1 cellular context compared by ENCODE assay signal in the genomic region with DNA sequence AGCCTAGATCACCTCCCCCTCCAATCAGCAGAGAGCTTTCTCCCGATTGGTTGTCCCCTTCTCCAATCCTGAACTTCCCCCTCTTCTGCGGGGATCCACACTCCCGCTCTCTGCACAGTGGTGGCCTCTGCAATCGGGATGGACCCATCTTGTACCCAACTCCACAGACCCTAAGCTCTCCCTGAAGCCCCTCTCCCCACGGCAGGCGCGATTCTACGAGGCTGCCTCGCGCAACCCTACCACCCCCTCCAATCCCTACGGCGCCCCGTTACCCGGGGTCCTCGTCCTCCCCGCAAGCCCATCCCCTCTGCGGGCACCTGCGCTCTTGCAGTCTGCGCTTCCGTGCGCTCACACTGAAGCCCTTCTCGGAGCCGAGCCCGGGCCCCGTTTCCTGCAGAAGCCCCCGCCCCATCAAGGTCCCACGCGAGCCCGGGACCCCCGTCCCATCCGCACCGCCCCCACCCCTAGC.
TF ChIP-seq lines count a peak whose summit lies in the region.

No MANE protein-coding gene starts in this region.

TF ChIP-seq in HepG2, 621 proteins besides CTCF, POLR2A, EP300 and RAD21 (continued from another document and continues in another):
- TF ChIP-seq, protein P1, sequence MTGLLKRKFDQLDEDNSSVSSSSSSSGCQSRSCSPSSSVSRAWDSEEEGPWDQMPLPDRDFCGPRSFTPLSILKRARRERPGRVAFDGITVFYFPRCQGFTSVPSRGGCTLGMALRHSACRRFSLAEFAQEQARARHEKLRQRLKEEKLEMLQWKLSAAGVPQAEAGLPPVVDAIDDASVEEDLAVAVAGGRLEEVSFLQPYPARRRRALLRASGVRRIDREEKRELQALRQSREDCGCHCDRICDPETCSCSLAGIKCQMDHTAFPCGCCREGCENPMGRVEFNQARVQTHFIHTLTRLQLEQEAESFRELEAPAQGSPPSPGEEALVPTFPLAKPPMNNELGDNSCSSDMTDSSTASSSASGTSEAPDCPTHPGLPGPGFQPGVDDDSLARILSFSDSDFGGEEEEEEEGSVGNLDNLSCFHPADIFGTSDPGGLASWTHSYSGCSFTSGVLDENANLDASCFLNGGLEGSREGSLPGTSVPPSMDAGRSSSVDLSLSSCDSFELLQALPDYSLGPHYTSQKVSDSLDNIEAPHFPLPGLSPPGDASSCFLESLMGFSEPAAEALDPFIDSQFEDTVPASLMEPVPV (CRISPR knock-in tag; IDR thresholded peaks at IDR 0.05): peak; percentile 90
- TF ChIP-seq ZBTB42 (CRISPR knock-in tag; IDR thresholded peaks at IDR 0.05) (no peak), HNRNPUL1 (IDR thresholded peaks at IDR 0.05; ENCODE audit: low read depth, low read length) (no peak), ZNF136 (CRISPR knock-in tag; IDR thresholded peaks at IDR 0.05; ENCODE audit: low read depth) (no peak), ZBTB21 (CRISPR knock-in tag; IDR thresholded peaks at IDR 0.05) (no peak), DNMT1 (CRISPR knock-in tag; IDR thresholded peaks at IDR 0.05) (no peak), TARDBP (CRISPR knock-in tag; IDR thresholded peaks at IDR 0.05) (peak; percentile 50; the same call in 1 of the 2 replicates), RFX5 (IDR thresholded peaks at IDR 0.05; ENCODE audit: low read depth, low read length) (peak; percentile 13; the same call in 1 of the 2 replicates), ZNF777 (CRISPR knock-in tag; IDR thresholded peaks at IDR 0.05) (no peak), BRD4 (CRISPR knock-in tag; IDR thresholded peaks at IDR 0.05) (no peak), ZNF780A (CRISPR knock-in tag; IDR thresholded peaks at IDR 0.05) (no peak), ZNF317 (CRISPR knock-in tag; IDR thresholded peaks at IDR 0.05) (no peak), HNRNPLL (IDR thresholded peaks at IDR 0.05; ENCODE audit: low read depth, low read length, poor library complexity, severe bottlenecking) (peak; percentile 30), CENPT (CRISPR knock-in tag; IDR thresholded peaks at IDR 0.05; ENCODE audit: low read depth) (no peak), ZC3H4 (CRISPR knock-in tag; IDR thresholded peaks at IDR 0.05; ENCODE audit: borderline replicate concordance) (no peak), ZNF891 (CRISPR knock-in tag; IDR thresholded peaks at IDR 0.05) (0 out of 2 replicates have a peak, but pooled peaks have one; percentile 7), HOXA7 (CRISPR knock-in tag; IDR thresholded peaks at IDR 0.05) (no peak), SP2 (CRISPR knock-in tag; IDR thresholded peaks at IDR 0.05) (no peak), TCF7L2 (IDR thresholded peaks at IDR 0.05; ENCODE audit: low read depth, low read length) (no peak), ZKSCAN8 (CRISPR knock-in tag; IDR thresholded peaks at IDR 0.05; ENCODE audit: borderline replicate concordance) (no peak), ZNF33B (CRISPR knock-in tag; IDR thresholded peaks at IDR 0.05) (no peak), SALL1 (CRISPR knock-in tag; IDR thresholded peaks at IDR 0.05) (no peak; the same call in 1 of the 2 replicates), ZNF333 (CRISPR knock-in tag; IDR thresholded peaks at IDR 0.05; ENCODE audit: borderline replicate concordance) (no peak), JUN (CRISPR knock-in tag; IDR thresholded peaks at IDR 0.05) (no peak), ZNF451 (CRISPR knock-in tag; IDR thresholded peaks at IDR 0.05) (no peak), ZFP41 (CRISPR knock-in tag; IDR thresholded peaks at IDR 0.05; ENCODE audit: borderline replicate concordance) (no peak), HHEX (CRISPR knock-in tag; IDR thresholded peaks at IDR 0.05) (no peak), ZNF792 (CRISPR knock-in tag; IDR thresholded peaks at IDR 0.05) (no peak), NFKB2 (CRISPR knock-in tag; IDR thresholded peaks at IDR 0.05; ENCODE audit: borderline replicate concordance) (0 out of 2 replicates have a peak, but pooled peaks have one; percentile 28), ISL2 (CRISPR knock-in tag; IDR thresholded peaks at IDR 0.05) (no peak), ZNF703 (CRISPR knock-in tag; IDR thresholded peaks at IDR 0.05; ENCODE audit: borderline replicate concordance) (no peak), ELF1 (CRISPR knock-in tag; IDR thresholded peaks at IDR 0.05) (0 out of 2 replicates have a peak, but pooled peaks have one; percentile 26), ARHGAP35 (CRISPR knock-in tag; IDR thresholded peaks at IDR 0.05; ENCODE audit: borderline replicate concordance) (no peak), ZNF605 (CRISPR knock-in tag; IDR thresholded peaks at IDR 0.05) (no peak), RFX3 (CRISPR knock-in tag; IDR thresholded peaks at IDR 0.05) (no peak), MBNL3 (CRISPR knock-in tag; conservative IDR thresholded peaks at IDR 0.05) (no peak), KDM1A (CRISPR knock-in tag; IDR thresholded peaks at IDR 0.05) (no peak), IRF2 (CRISPR knock-in tag; IDR thresholded peaks at IDR 0.05) (no peak), TBP (CRISPR knock-in tag; IDR thresholded peaks at IDR 0.05) (no peak), ATF7 (IDR thresholded peaks at IDR 0.05) (no peak), ATF7 (CRISPR knock-in tag; IDR thresholded peaks at IDR 0.05) (no peak)
- TF ChIP-seq, protein P2, sequence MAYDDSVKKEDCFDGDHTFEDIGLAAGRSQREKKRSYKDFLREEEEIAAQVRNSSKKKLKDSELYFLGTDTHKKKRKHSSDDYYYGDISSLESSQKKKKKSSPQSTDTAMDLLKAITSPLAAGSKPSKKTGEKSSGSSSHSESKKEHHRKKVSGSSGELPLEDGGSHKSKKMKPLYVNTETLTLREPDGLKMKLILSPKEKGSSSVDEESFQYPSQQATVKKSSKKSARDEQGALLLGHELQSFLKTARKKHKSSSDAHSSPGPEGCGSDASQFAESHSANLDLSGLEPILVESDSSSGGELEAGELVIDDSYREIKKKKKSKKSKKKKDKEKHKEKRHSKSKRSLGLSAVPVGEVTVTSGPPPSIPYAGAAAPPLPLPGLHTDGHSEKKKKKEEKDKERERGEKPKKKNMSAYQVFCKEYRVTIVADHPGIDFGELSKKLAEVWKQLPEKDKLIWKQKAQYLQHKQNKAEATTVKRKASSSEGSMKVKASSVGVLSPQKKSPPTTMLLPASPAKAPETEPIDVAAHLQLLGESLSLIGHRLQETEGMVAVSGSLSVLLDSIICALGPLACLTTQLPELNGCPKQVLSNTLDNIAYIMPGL (CRISPR knock-in tag; IDR thresholded peaks at IDR 0.05; ENCODE audit: borderline replicate concordance in 1 of 2, low read depth in 1 of 2): peak in 1 of 2 experiments; percentile 53; a peak in 1 of 4 replicates
- TF ChIP-seq, protein P3, sequence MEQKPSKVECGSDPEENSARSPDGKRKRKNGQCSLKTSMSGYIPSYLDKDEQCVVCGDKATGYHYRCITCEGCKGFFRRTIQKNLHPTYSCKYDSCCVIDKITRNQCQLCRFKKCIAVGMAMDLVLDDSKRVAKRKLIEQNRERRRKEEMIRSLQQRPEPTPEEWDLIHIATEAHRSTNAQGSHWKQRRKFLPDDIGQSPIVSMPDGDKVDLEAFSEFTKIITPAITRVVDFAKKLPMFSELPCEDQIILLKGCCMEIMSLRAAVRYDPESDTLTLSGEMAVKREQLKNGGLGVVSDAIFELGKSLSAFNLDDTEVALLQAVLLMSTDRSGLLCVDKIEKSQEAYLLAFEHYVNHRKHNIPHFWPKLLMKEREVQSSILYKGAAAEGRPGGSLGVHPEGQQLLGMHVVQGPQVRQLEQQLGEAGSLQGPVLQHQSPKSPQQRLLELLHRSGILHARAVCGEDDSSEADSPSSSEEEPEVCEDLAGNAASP (CRISPR knock-in tag; IDR thresholded peaks at IDR 0.05; ENCODE audit: borderline replicate concordance): no peak
- TF ChIP-seq, protein P4, sequence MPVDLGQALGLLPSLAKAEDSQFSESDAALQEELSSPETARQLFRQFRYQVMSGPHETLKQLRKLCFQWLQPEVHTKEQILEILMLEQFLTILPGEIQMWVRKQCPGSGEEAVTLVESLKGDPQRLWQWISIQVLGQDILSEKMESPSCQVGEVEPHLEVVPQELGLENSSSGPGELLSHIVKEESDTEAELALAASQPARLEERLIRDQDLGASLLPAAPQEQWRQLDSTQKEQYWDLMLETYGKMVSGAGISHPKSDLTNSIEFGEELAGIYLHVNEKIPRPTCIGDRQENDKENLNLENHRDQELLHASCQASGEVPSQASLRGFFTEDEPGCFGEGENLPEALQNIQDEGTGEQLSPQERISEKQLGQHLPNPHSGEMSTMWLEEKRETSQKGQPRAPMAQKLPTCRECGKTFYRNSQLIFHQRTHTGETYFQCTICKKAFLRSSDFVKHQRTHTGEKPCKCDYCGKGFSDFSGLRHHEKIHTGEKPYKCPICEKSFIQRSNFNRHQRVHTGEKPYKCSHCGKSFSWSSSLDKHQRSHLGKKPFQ (CRISPR knock-in tag; IDR thresholded peaks at IDR 0.05; ENCODE audit: insufficient replicate concordance): peak; percentile 43
- TF ChIP-seq, protein P5, sequence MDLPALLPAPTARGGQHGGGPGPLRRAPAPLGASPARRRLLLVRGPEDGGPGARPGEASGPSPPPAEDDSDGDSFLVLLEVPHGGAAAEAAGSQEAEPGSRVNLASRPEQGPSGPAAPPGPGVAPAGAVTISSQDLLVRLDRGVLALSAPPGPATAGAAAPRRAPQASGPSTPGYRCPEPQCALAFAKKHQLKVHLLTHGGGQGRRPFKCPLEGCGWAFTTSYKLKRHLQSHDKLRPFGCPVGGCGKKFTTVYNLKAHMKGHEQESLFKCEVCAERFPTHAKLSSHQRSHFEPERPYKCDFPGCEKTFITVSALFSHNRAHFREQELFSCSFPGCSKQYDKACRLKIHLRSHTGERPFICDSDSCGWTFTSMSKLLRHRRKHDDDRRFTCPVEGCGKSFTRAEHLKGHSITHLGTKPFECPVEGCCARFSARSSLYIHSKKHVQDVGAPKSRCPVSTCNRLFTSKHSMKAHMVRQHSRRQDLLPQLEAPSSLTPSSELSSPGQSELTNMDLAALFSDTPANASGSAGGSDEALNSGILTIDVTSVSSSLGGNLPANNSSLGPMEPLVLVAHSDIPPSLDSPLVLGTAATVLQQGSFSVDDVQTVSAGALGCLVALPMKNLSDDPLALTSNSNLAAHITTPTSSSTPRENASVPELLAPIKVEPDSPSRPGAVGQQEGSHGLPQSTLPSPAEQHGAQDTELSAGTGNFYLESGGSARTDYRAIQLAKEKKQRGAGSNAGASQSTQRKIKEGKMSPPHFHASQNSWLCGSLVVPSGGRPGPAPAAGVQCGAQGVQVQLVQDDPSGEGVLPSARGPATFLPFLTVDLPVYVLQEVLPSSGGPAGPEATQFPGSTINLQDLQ (CRISPR knock-in tag; IDR thresholded peaks at IDR 0.05): peak; percentile 71; the same call in 1 of the 2 replicates
- TF ChIP-seq, protein P6, sequence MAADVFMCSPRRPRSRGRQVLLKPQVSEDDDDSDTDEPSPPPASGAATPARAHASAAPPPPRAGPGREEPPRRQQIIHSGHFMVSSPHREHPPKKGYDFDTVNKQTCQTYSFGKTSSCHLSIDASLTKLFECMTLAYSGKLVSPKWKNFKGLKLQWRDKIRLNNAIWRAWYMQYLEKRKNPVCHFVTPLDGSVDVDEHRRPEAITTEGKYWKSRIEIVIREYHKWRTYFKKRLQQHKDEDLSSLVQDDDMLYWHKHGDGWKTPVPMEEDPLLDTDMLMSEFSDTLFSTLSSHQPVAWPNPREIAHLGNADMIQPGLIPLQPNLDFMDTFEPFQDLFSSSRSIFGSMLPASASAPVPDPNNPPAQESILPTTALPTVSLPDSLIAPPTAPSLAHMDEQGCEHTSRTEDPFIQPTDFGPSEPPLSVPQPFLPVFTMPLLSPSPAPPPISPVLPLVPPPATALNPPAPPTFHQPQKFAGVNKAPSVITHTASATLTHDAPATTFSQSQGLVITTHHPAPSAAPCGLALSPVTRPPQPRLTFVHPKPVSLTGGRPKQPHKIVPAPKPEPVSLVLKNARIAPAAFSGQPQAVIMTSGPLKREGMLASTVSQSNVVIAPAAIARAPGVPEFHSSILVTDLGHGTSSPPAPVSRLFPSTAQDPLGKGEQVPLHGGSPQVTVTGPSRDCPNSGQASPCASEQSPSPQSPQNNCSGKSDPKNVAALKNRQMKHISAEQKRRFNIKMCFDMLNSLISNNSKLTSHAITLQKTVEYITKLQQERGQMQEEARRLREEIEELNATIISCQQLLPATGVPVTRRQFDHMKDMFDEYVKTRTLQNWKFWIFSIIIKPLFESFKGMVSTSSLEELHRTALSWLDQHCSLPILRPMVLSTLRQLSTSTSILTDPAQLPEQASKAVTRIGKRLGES (CRISPR knock-in tag; IDR thresholded peaks at IDR 0.05; ENCODE audit: borderline replicate concordance): no peak
- TF ChIP-seq, protein P7, sequence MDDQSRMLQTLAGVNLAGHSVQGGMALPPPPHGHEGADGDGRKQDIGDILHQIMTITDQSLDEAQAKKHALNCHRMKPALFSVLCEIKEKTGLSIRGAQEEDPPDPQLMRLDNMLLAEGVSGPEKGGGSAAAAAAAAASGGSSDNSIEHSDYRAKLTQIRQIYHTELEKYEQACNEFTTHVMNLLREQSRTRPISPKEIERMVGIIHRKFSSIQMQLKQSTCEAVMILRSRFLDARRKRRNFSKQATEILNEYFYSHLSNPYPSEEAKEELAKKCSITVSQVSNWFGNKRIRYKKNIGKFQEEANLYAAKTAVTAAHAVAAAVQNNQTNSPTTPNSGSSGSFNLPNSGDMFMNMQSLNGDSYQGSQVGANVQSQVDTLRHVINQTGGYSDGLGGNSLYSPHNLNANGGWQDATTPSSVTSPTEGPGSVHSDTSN (CRISPR knock-in tag; IDR thresholded peaks at IDR 0.05; ENCODE audit: borderline replicate concordance): no peak
- TF ChIP-seq, protein P8, sequence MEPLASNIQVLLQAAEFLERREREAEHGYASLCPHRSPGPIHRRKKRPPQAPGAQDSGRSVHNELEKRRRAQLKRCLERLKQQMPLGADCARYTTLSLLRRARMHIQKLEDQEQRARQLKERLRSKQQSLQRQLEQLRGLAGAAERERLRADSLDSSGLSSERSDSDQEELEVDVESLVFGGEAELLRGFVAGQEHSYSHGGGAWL (CRISPR knock-in tag; IDR thresholded peaks at IDR 0.05): no peak
- TF ChIP-seq, protein P9, sequence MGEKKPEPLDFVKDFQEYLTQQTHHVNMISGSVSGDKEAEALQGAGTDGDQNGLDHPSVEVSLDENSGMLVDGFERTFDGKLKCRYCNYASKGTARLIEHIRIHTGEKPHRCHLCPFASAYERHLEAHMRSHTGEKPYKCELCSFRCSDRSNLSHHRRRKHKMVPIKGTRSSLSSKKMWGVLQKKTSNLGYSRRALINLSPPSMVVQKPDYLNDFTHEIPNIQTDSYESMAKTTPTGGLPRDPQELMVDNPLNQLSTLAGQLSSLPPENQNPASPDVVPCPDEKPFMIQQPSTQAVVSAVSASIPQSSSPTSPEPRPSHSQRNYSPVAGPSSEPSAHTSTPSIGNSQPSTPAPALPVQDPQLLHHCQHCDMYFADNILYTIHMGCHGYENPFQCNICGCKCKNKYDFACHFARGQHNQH (CRISPR knock-in tag; IDR thresholded peaks at IDR 0.05): no peak; the same call in 1 of the 2 replicates
- TF ChIP-seq, protein P10, sequence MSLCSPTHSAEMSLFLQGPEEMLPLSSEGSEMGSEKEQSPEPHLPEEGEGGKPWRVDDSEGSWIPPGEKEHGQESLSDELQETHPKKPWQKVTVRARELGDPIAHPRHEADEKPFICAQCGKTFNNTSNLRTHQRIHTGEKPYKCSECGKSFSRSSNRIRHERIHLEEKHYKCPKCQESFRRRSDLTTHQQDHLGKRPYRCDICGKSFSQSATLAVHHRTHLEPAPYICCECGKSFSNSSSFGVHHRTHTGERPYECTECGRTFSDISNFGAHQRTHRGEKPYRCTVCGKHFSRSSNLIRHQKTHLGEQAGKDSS (CRISPR knock-in tag; IDR thresholded peaks at IDR 0.05; ENCODE audit: borderline replicate concordance, low read depth): no peak
- TF ChIP-seq, protein P11, sequence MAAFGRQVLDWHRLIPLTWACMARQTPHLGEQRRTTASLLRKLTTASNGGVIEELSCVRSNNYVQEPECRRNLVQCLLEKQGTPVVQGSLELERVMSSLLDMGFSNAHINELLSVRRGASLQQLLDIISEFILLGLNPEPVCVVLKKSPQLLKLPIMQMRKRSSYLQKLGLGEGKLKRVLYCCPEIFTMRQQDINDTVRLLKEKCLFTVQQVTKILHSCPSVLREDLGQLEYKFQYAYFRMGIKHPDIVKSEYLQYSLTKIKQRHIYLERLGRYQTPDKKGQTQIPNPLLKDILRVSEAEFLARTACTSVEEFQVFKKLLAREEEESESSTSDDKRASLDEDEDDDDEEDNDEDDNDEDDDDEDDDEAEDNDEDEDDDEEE (CRISPR knock-in tag; IDR thresholded peaks at IDR 0.05): no peak
